Comparison of ENCODE assay signal across 14 cellular contexts in the genomic region with DNA sequence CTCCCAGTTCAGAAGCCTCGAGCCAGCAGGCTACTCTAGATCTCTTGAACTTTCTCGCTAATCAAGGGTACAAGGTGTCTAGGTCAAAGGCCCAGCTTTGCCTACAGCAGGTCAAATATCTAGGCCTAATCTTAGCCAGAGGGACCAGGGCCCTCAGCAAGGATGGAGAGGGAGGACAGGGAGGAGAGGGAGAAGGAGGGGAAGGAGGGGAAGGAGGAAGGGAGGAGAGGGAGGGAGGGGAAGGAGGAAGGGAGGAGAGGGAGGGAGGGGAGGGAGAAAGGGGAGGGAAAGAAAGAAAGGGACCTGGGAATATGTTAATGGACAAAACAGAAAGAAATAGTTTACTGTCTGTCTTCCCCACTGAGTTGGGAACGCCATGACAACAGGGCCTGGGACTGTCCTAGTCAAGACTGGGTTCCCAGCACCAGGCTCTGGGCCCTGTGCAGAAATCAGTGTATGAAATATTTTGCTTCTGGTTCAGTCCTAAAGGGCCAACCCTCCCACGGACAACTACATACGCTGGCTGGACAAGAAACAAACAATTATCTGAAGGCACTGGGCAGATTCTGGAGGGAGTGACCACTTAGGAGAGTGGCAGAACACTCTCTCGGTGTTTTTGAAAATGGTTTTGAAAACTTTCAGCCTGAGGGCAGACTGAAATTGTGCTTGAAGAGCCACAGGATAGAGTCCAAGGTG. TPM values are rescaled to one million over a fixed set of nuclear protein-coding genes. Genes with fewer than 3 reads are reported as not detected.
A peak's percentile ranks its signal among the peaks of the same experiment; 100 is the strongest.
DNase-seq lines count a peak whose midpoint lies in the region; ATAC-seq and TF ChIP-seq lines count a peak whose summit lies in the region.
"Had no signal": no experiment of that assay in that cellular context is flagged by ENCODE, and none has a peak within 500 bp of the region (broad histone marks: within the 10 kb centered on the region; RNA-seq: fewer than 3 reads in every experiment).

No MANE protein-coding gene starts in this region.

- no peak for ATAC-seq in activated naive CD8-positive, alpha-beta T cell treated with anti-CD3 and anti-CD28 coated beads, Interleukin-2, amount 10 ng/mL, durations not matched to agents 7 days and 5 days (ENCODE audit: low read depth)
- no peak for ATAC-seq in activated naive CD8-positive, alpha-beta T cell treated with anti-CD3 and anti-CD28 coated beads, Interleukin-2, amount 50 U/mL, for 24 hours
- no peak for ATAC-seq in stimulated activated effector memory CD8-positive, alpha-beta T cell treated with anti-CD3 and anti-CD28 coated beads, Interleukin-12 subunit alpha, Interleukin-12 subunit beta, amount 100 ng/mL, for 72 hours
- no peak for ATAC-seq in GM21723 (IDR thresholded peaks at IDR 0.05; ENCODE audit: unreplicated experiment)

- H3K4me1 Mint-ChIP-seq in activated naive CD8-positive, alpha-beta T cell treated with anti-CD3 and anti-CD28 coated beads, Interleukin-2, amount 10 ng/mL, durations not matched to agents 7 days and 5 days = peaks cover 19% of the 10 kb centered on the region
- peaks cover 29% of the 10 kb centered on the region for H3K4me1 Mint-ChIP-seq in activated naive CD8-positive, alpha-beta T cell treated with anti-CD3 and anti-CD28 coated beads, Interleukin-2, amount 50 U/mL, for 24 hours
- peaks cover 33% of the 10 kb centered on the region for H3K4me1 Mint-ChIP-seq in stimulated activated effector memory CD8-positive, alpha-beta T cell treated with anti-CD3 and anti-CD28 coated beads, Interleukin-12 subunit alpha, Interleukin-12 subunit beta, amount 100 ng/mL, for 72 hours

- H3K27ac ChIP-seq in HEK293 (ENCODE audit: extremely low read depth, low read depth, low read length) = no peak overlapping the region
- no peak overlapping the region for H3K27ac ChIP-seq in coronary artery
- H3K27ac ChIP-seq in A673 (ENCODE audit: low read depth, low read length, poor library complexity, severe bottlenecking) = no peak overlapping the region

- intact Hi-C loops in A673 (cut with micrococcal nuclease; ENCODE audit: unreplicated experiment) = no loop called here

- no peak for DNase-seq in activated naive CD8-positive, alpha-beta T cell treated with anti-CD3 and anti-CD28 coated beads, Interleukin-2, amount 10 ng/mL, durations not matched to agents 7 days and 5 days
- DNase-seq in activated naive CD8-positive, alpha-beta T cell treated with anti-CD3 and anti-CD28 coated beads, Interleukin-2, amount 50 U/mL, for 24 hours = no peak
- DNase-seq in coronary artery (ENCODE audit: low spot score) (no peak), A673 (ENCODE audit: low spot score) (no peak), GDM1 (lab: John Stamatoyannopoulos, UW) (no peak)
- no peak for DNase-seq in stimulated activated effector memory CD8-positive, alpha-beta T cell treated with anti-CD3 and anti-CD28 coated beads, Interleukin-12 subunit alpha, Interleukin-12 subunit beta, amount 100 ng/mL, for 72 hours (ENCODE audit: low spot score in 2 of 2)
- DNase-seq: NCI-H1417, NCI-H2029, NCI-H510A, SIG-M5 had no signal

- H3K9me3 Mint-ChIP-seq in activated naive CD8-positive, alpha-beta T cell treated with anti-CD3 and anti-CD28 coated beads, Interleukin-2, amount 10 ng/mL, durations not matched to agents 7 days and 5 days = no peaks in the 10 kb centered on the region
- H3K9me3 Mint-ChIP-seq in activated naive CD8-positive, alpha-beta T cell treated with anti-CD3 and anti-CD28 coated beads, Interleukin-2, amount 50 U/mL, for 24 hours = no peaks in the 10 kb centered on the region
- no peaks in the 10 kb centered on the region for H3K9me3 Mint-ChIP-seq in stimulated activated effector memory CD8-positive, alpha-beta T cell treated with anti-CD3 and anti-CD28 coated beads, Interleukin-12 subunit alpha, Interleukin-12 subunit beta, amount 100 ng/mL, for 72 hours

- no peaks in the 10 kb centered on the region for H3K27me3 ChIP-seq in A673 (replicated peaks; ENCODE audit: insufficient read depth, low read depth, low read length, poor library complexity)

- H3K4me1 ChIP-seq in HEK293 (ENCODE audit: control insufficient read depth, insufficient read depth, low read length) (peaks cover 6% of the 10 kb centered on the region), A673 (ENCODE audit: insufficient read depth, low read length, poor library complexity, severe bottlenecking) (peaks cover 6% of the 10 kb centered on the region)

- H3K27me3 Mint-ChIP-seq in activated naive CD8-positive, alpha-beta T cell treated with anti-CD3 and anti-CD28 coated beads, Interleukin-2, amount 10 ng/mL, durations not matched to agents 7 days and 5 days = no peaks in the 10 kb centered on the region
- H3K27me3 Mint-ChIP-seq in activated naive CD8-positive, alpha-beta T cell treated with anti-CD3 and anti-CD28 coated beads, Interleukin-2, amount 50 U/mL, for 24 hours = no peaks in the 10 kb centered on the region

- H3K36me3 ChIP-seq in HEK293 (ENCODE audit: control insufficient read depth in 2 of 2, insufficient read depth in 1 of 2, low read length in 2 of 2) (peaks cover 39 to 40% of the 10 kb centered on the region in 2 experiments), A673 (ENCODE audit: insufficient read depth, low read length, poor library complexity, severe bottlenecking) (peaks cover 7% of the 10 kb centered on the region)

- H3K27ac Mint-ChIP-seq in activated naive CD8-positive, alpha-beta T cell treated with anti-CD3 and anti-CD28 coated beads, Interleukin-2, amount 10 ng/mL, durations not matched to agents 7 days and 5 days = peak overlapping the region; percentile 56
- no peak overlapping the region for H3K27ac Mint-ChIP-seq in activated naive CD8-positive, alpha-beta T cell treated with anti-CD3 and anti-CD28 coated beads, Interleukin-2, amount 50 U/mL, for 24 hours
- H3K27ac Mint-ChIP-seq in stimulated activated effector memory CD8-positive, alpha-beta T cell treated with anti-CD3 and anti-CD28 coated beads, Interleukin-12 subunit alpha, Interleukin-12 subunit beta, amount 100 ng/mL, for 72 hours = peak overlapping the region; percentile 26

- CTCF ChIA-PET in HEK293 (lab: Yijun Ruan, JAX) = interaction anchor here (0.6 to 1.2 kb wide), 4 partner anchors 58 to 349 kb away, joined by 3 read pairs; no protein-coding TSS in a partner anchor
- CTCF ChIA-PET in A673 (lab: Charles Lee) = no interaction called here

- peaks cover 52% of the 10 kb centered on the region for H3K36me3 Mint-ChIP-seq in activated naive CD8-positive, alpha-beta T cell treated with anti-CD3 and anti-CD28 coated beads, Interleukin-2, amount 10 ng/mL, durations not matched to agents 7 days and 5 days
- H3K36me3 Mint-ChIP-seq in activated naive CD8-positive, alpha-beta T cell treated with anti-CD3 and anti-CD28 coated beads, Interleukin-2, amount 50 U/mL, for 24 hours (ENCODE audit: low read depth) = peaks cover 32% of the 10 kb centered on the region
- H3K36me3 Mint-ChIP-seq in stimulated activated effector memory CD8-positive, alpha-beta T cell treated with anti-CD3 and anti-CD28 coated beads, Interleukin-12 subunit alpha, Interleukin-12 subunit beta, amount 100 ng/mL, for 72 hours = peaks cover 85% of the 10 kb centered on the region

- no peak overlapping the region for H3K4me3 Mint-ChIP-seq in activated naive CD8-positive, alpha-beta T cell treated with anti-CD3 and anti-CD28 coated beads, Interleukin-2, amount 10 ng/mL, durations not matched to agents 7 days and 5 days
- no peak overlapping the region for H3K4me3 Mint-ChIP-seq in activated naive CD8-positive, alpha-beta T cell treated with anti-CD3 and anti-CD28 coated beads, Interleukin-2, amount 50 U/mL, for 24 hours
- H3K4me3 Mint-ChIP-seq in stimulated activated effector memory CD8-positive, alpha-beta T cell treated with anti-CD3 and anti-CD28 coated beads, Interleukin-12 subunit alpha, Interleukin-12 subunit beta, amount 100 ng/mL, for 72 hours = no peak overlapping the region

- POLR2A ChIA-PET in activated naive CD8-positive, alpha-beta T cell treated with anti-CD3 and anti-CD28 coated beads, Interleukin-2, amount 10 ng/mL, durations not matched to agents 7 days and 5 days (lab: Charles Lee) = interaction anchor here (0.6 to 0.9 kb wide), 2 partner anchors 74 to 522 kb away, joined by 3 to 4 read pairs; no protein-coding TSS in a partner anchor
- POLR2A ChIA-PET in HEK293 (lab: Yijun Ruan, JAX) = interaction anchor here (0.6 kb wide), 1 partner anchor 37 kb away, joined by 3 read pairs; no protein-coding TSS in a partner anchor
- POLR2A ChIA-PET in A673 (lab: Charles Lee; ENCODE audit: low non-redundant PET) = no interaction called here

- H3K4me3 ChIP-seq in HEK293 (ENCODE audit: low read depth, low read length) (no peak overlapping the region), coronary artery (peak overlapping the region; percentile 8), A673 (ENCODE audit: low read depth, low read length, poor library complexity, severe bottlenecking) (no peak overlapping the region)

- no TSS peak for BruUV-seq in A673 (replicated peaks; lab: Mats Ljungman, UMichigan)

- H3K9me3 ChIP-seq in HEK293 (ENCODE audit: control insufficient read depth, insufficient read depth, low read depth, low read length) (no peaks in the 10 kb centered on the region), A673 (ENCODE audit: low read depth, low read length, poor library complexity, severe bottlenecking) (no peaks in the 10 kb centered on the region)

- TF ChIP-seq CTCF in HEK293 (tag by site-specific recombination; IDR thresholded peaks at IDR 0.05) (no peak), coronary artery (IDR thresholded peaks at IDR 0.05) (no peak), A673 (conservative IDR thresholded peaks at IDR 0.05; ENCODE audit: low read depth, low read length) (no peak)

TF ChIP-seq in HEK293, 187 proteins besides CTCF, POLR2A, EP300 and RAD21 (continues in another document):
- TF ChIP-seq ZNF677 (tag by site-specific recombination; IDR thresholded peaks at IDR 0.05) (no peak), ZNF76 (tag by site-specific recombination; IDR thresholded peaks at IDR 0.05; ENCODE audit: borderline replicate concordance, low read depth) (no peak)

RNA-seq across cellular contexts. Expression of a gene that starts 4.6 kb away (rescaled TPM):
- total RNA-seq in activated naive CD8-positive, alpha-beta T cell treated with anti-CD3 and anti-CD28 coated beads, Interleukin-2, amount 10 ng/mL, durations not matched to agents 7 days and 5 days = 100 to 1,000 TPM; 184 TPM
- total RNA-seq in A673 (2021) = 83.1 and 102 TPM in 2 replicates

RNA-seq across cellular contexts. Expression of a gene that starts 14.3 kb away (rescaled TPM):
- total RNA-seq in activated naive CD8-positive, alpha-beta T cell treated with anti-CD3 and anti-CD28 coated beads, Interleukin-2, amount 10 ng/mL, durations not matched to agents 7 days and 5 days = 1 to 10 TPM; 3.8 to 4.0 TPM
- total RNA-seq in A673 (2021) = 0.32 and 0.81 TPM in 2 replicates
- total RNA-seq: LHCN-M2 had no signal

RNA-seq across cellular contexts. Expression of a gene that starts 22.8 kb away (rescaled TPM):
- total RNA-seq in activated naive CD8-positive, alpha-beta T cell treated with anti-CD3 and anti-CD28 coated beads, Interleukin-2, amount 10 ng/mL, durations not matched to agents 7 days and 5 days = 100 to 1,000 TPM; 441 to 455 TPM
- 642 and 647 TPM in 2 replicates for total RNA-seq in A673 (2021)

RNA-seq across cellular contexts. Expression of a gene that starts 38.0 kb away (rescaled TPM):
- total RNA-seq in activated naive CD8-positive, alpha-beta T cell treated with anti-CD3 and anti-CD28 coated beads, Interleukin-2, amount 10 ng/mL, durations not matched to agents 7 days and 5 days = not detected
- not detected in 2 replicates for total RNA-seq in A673 (2021)
- total RNA-seq: H4, LHCN-M2 had no signal

RNA-seq across cellular contexts. Expression of a gene that starts 51.1 kb away (rescaled TPM):
- total RNA-seq in activated naive CD8-positive, alpha-beta T cell treated with anti-CD3 and anti-CD28 coated beads, Interleukin-2, amount 10 ng/mL, durations not matched to agents 7 days and 5 days = 10 to 100 TPM; 71.3 to 74.2 TPM
- 5.7 and 7.4 TPM in 2 replicates for total RNA-seq in A673 (2021)
